Comparison of ENCODE assay signal across 9 cellular contexts in genomic region chr7:93228302-93228701, GRCh38. TPM values are rescaled to one million over a fixed set of nuclear protein-coding genes. Genes with fewer than 3 reads are reported as not detected.
A peak's percentile ranks its signal among the peaks of the same experiment; 100 is the strongest.
DNase-seq lines count a peak whose midpoint lies in the region; ATAC-seq and TF ChIP-seq lines count a peak whose summit lies in the region.
"Had no signal": no experiment of that assay in that cellular context is flagged by ENCODE, and none has a peak within 500 bp of the region (broad histone marks: within the 10 kb centered on the region; RNA-seq: fewer than 3 reads in every experiment).

No MANE protein-coding gene starts in this region.

- no peaks in the 10 kb centered on the region for H3K27me3 ChIP-seq in adrenal gland
- no peaks in the 10 kb centered on the region for H3K27me3 ChIP-seq in thoracic aorta (replicated peaks; ENCODE audit: insufficient read depth)

- H3K36me3 ChIP-seq in adrenal gland (replicated peaks in 1 of 2) (no peaks in the 10 kb centered on the region), thoracic aorta (no peaks in the 10 kb centered on the region)

- H3K4me1 ChIP-seq in adrenal gland (replicated peaks in 1 of 2), result peaks cover 8 to 9% of the 10 kb centered on the region in 2 donors
- H3K4me1 ChIP-seq in thoracic aorta (ENCODE audit: control insufficient read depth in 1 of 2, low read depth in 2 of 2), result peaks cover 5 to 8% of the 10 kb centered on the region in 2 donors

- no peak overlapping the region for H3K4me3 Mint-ChIP-seq in activated CD4-positive, alpha-beta T cell treated with anti-CD3 and anti-CD28 coated beads, Interleukin-2, amount 10 ng/mL, durations not matched to agents 7 days and 5 days
- H3K4me3 Mint-ChIP-seq: stimulated activated naive CD8-positive, alpha-beta T cell treated with anti-CD3 and anti-CD28 coated beads, Interleukin-15, Interleukin-2, amounts not matched to agents 100 ng/mL and 50 ng/mL, for 24 hours had no signal

- intact Hi-C loops in adrenal gland (cut with DNase I), result no loop called here

- H3K27ac ChIP-seq in adrenal gland (no peak overlapping the region), thoracic aorta (no peak overlapping the region)

- POLR2A ChIA-PET in activated CD4-positive, alpha-beta T cell treated with anti-CD3 and anti-CD28 coated beads, Interleukin-2, amount 10 ng/mL, durations not matched to agents 7 days and 5 days (lab: Charles Lee), result no interaction called here

- whole genome bisulfite sequencing in adrenal gland, 4 donors, result 0 to 1% (median 0%) methylated on average over 2 of the region's 2 CpGs

- TF ChIP-seq POLR2A in adrenal gland (IDR thresholded peaks at IDR 0.05), result no peak

- peak; percentile 25 for ATAC-seq in HG03159 (IDR thresholded peaks at IDR 0.05; ENCODE audit: unreplicated experiment)
- no peak for ATAC-seq in thoracic aorta (ENCODE audit: insufficient number of reproducible peaks, low FRiP score, low read depth)
- ATAC-seq in activated CD4-positive, CD25-positive, alpha-beta regulatory T cell treated with anti-CD3 and anti-CD28 coated beads, Interleukin-2, amount 50 U/mL, for 24 hours, result no peak

- peak; percentile 61 to 87 (median 76) for TF ChIP-seq CTCF in adrenal gland (IDR thresholded peaks at IDR 0.05)
- TF ChIP-seq CTCF in thoracic aorta (IDR thresholded peaks at IDR 0.05), result peak; percentile 78

- no peaks in the 10 kb centered on the region for H3K36me3 Mint-ChIP-seq in activated CD4-positive, alpha-beta T cell treated with anti-CD3 and anti-CD28 coated beads, Interleukin-2, amount 10 ng/mL, durations not matched to agents 7 days and 5 days (ENCODE audit: low read depth)

- H3K4me3 ChIP-seq in adrenal gland (no peak overlapping the region), thoracic aorta (no peak overlapping the region)

- peaks cover 15% of the 10 kb centered on the region for H3K27me3 Mint-ChIP-seq in activated CD4-positive, alpha-beta T cell treated with anti-CD3 and anti-CD28 coated beads, Interleukin-2, amount 10 ng/mL, durations not matched to agents 7 days and 5 days
- H3K27me3 Mint-ChIP-seq: stimulated activated naive CD8-positive, alpha-beta T cell treated with anti-CD3 and anti-CD28 coated beads, Interleukin-15, Interleukin-2, amounts not matched to agents 100 ng/mL and 50 ng/mL, for 24 hours had no signal

- H3K4me1 Mint-ChIP-seq in activated CD4-positive, alpha-beta T cell treated with anti-CD3 and anti-CD28 coated beads, Interleukin-2, amount 10 ng/mL, durations not matched to agents 7 days and 5 days, result peaks cover 16% of the 10 kb centered on the region

- H3K9me3 Mint-ChIP-seq in activated CD4-positive, alpha-beta T cell treated with anti-CD3 and anti-CD28 coated beads, Interleukin-2, amount 10 ng/mL, durations not matched to agents 7 days and 5 days, result no peaks in the 10 kb centered on the region
- H3K9me3 Mint-ChIP-seq: stimulated activated naive CD8-positive, alpha-beta T cell treated with anti-CD3 and anti-CD28 coated beads, Interleukin-15, Interleukin-2, amounts not matched to agents 100 ng/mL and 50 ng/mL, for 24 hours had no signal

- H3K27ac Mint-ChIP-seq in activated CD4-positive, alpha-beta T cell treated with anti-CD3 and anti-CD28 coated beads, Interleukin-2, amount 10 ng/mL, durations not matched to agents 7 days and 5 days, result peak overlapping the region; percentile 44
- H3K27ac Mint-ChIP-seq: stimulated activated naive CD8-positive, alpha-beta T cell treated with anti-CD3 and anti-CD28 coated beads, Interleukin-15, Interleukin-2, amounts not matched to agents 100 ng/mL and 50 ng/mL, for 24 hours had no signal

- CTCF ChIA-PET in activated CD4-positive, alpha-beta T cell treated with anti-CD3 and anti-CD28 coated beads, Interleukin-2, amount 10 ng/mL, durations not matched to agents 7 days and 5 days (lab: Charles Lee), result interaction anchor here (0.7 to 1.1 kb wide), 2 partner anchors 44 to 81 kb away, joined by 3 read pairs; no protein-coding TSS in a partner anchor

- DNase-seq in activated CD4-positive, alpha-beta T cell treated with anti-CD3 and anti-CD28 coated beads, Interleukin-2, amount 10 ng/mL, durations not matched to agents 7 days and 5 days, result peak; percentile 55
- no peak for DNase-seq in activated CD4-positive, alpha-beta T cell treated with anti-CD3 and anti-CD28 coated beads, Interleukin-2, amount 50 U/mL, for 48 hours
- DNase-seq in NCI-H446 treated with DMSO at 0.1 percent for 48 hours (lab: John Stamatoyannopoulos, UW) (peak; percentile 12), adrenal gland (peak in 1 of 7 donors; percentile 4), iPS-NIHi7 (ENCODE audit: extremely low spot score) (peak; percentile 35), thoracic aorta (ENCODE audit: low spot score) (no peak)

- no peaks in the 10 kb centered on the region for H3K9me3 ChIP-seq in adrenal gland (replicated peaks in 1 of 3)
- no peaks in the 10 kb centered on the region for H3K9me3 ChIP-seq in thoracic aorta

RNA-seq across cellular contexts. Expression of gene HEPACAM2, which starts 2.0 kb away (rescaled TPM):
- total RNA-seq in activated CD4-positive, alpha-beta T cell treated with anti-CD3 and anti-CD28 coated beads, Interleukin-2, amount 10 ng/mL, durations not matched to agents 7 days and 5 days, result not detected
- under 1 TPM in 3 of 8 donors, not detected in 5; 0.22 to 0.29 (median 0.23) TPM for total RNA-seq in adrenal gland
- under 1 TPM in 2 of 3 donors, not detected in 1; 0.03 to 0.16 TPM for polyA plus RNA-seq in adrenal gland
- total RNA-seq in thoracic aorta, result not detected

RNA-seq across cellular contexts. Expression of gene VPS50, which starts 3.9 kb away (rescaled TPM):
- 10 to 100 TPM; 23.5 to 26.0 TPM for total RNA-seq in activated CD4-positive, alpha-beta T cell treated with anti-CD3 and anti-CD28 coated beads, Interleukin-2, amount 10 ng/mL, durations not matched to agents 7 days and 5 days
- 10 to 100 TPM; 11.7 to 60.6 (median 24.0) TPM for total RNA-seq in adrenal gland
- polyA plus RNA-seq in adrenal gland, result 10 to 100 TPM in 1 of 3 donors, 1 to 10 TPM in 2; 6.9 to 28.5 (median 8.0) TPM
- 10 to 100 TPM; 18.1 to 25.3 TPM for total RNA-seq in thoracic aorta

Comparison
In these comparisons a context has a peak if more than half of its experiments do, and no peak if none do; other contexts are left out.
1. DNase-seq: peak in activated CD4-positive, alpha-beta T cell treated with anti-CD3 and anti-CD28 coated beads, Interleukin-2, amount 10 ng/mL, durations not matched to agents 7 days and 5 days (single experiment), NCI-H446 treated with DMSO at 0.1 percent for 48 hours (single experiment) and iPS-NIHi7 (single experiment); none in activated CD4-positive, alpha-beta T cell treated with anti-CD3 and anti-CD28 coated beads, Interleukin-2, amount 50 U/mL, for 48 hours (0 of 2) and thoracic aorta (single experiment).